In genomic region chr21:38645282-38645681, GRCh38 we compare ENCODE assay signal across 1 cellular context.
TF ChIP-seq lines count a peak whose summit lies in the region.

No MANE protein-coding gene starts in this region.

TF ChIP-seq in K562, 482 proteins besides CTCF, POLR2A, EP300 and RAD21 (continued from another document):
- TF ChIP-seq TOE1 (IDR thresholded peaks at IDR 0.05; ENCODE audit: borderline replicate concordance) (no peak), TOE1 (CRISPR knock-in tag; IDR thresholded peaks at IDR 0.05; ENCODE audit: borderline replicate concordance, low read depth) (no peak), DPF2 (IDR thresholded peaks at IDR 0.05) (no peak), ZBTB7A (IDR thresholded peaks at IDR 0.05; ENCODE audit: borderline replicate concordance, control insufficient read depth, low read depth, low read length) (no peak), EZH2 (IDR thresholded peaks at IDR 0.05; ENCODE audit: borderline replicate concordance, low read depth, low read length) (no peak), FOXK1 (CRISPR knock-in tag; IDR thresholded peaks at IDR 0.05; ENCODE audit: borderline replicate concordance) (no peak), E2F3 (CRISPR knock-in tag; IDR thresholded peaks at IDR 0.05) (no peak), HNRNPLL (IDR thresholded peaks at IDR 0.05; ENCODE audit: low read depth, low read length, poor library complexity, severe bottlenecking) (no peak), ATF7 (IDR thresholded peaks at IDR 0.05) (no peak)
